ENCODE assay signal across 17 cellular contexts in the genomic region with DNA sequence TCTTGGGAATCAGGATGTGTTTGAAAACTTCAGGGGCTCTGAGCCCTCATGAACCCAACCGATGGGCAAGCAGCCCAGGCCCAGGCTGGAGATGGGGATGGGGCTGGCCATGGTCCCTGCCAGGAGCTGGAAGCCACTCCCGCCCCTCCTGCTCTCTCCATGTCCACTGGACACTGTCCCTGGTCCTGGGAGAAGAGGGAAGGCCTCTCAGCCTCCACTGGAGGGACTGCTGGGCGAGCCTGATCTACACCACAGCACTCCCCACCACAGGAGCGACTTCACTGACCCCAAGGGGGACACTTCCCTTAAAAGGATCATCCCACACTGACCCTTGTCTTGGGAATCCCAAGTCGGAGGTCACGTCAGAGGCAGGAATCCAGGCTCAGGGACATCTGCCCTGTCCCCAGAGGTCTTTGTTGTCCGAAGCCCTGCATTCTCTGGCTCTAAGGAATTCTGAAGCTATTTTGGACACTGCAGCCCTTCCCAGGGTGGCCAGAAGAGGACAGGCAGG. TPM values are rescaled to one million over a fixed set of nuclear protein-coding genes. Genes with fewer than 3 reads are reported as not detected.
DNase-seq lines count a peak whose midpoint lies in the region; ATAC-seq, FAIRE-seq and TF ChIP-seq lines count a peak whose summit lies in the region.
"Had no signal": no experiment of that assay in that cellular context is flagged by ENCODE, and none has a peak within 500 bp of the region (broad histone marks: within the 10 kb centered on the region; RNA-seq: fewer than 3 reads in every experiment).

No MANE protein-coding gene starts in this region.

- intact Hi-C loops in CD14-positive monocyte (cut with micrococcal nuclease): no loop called here
- intact Hi-C loops in psoas muscle (cut with DNase I): no loop called here
- intact Hi-C loops in CD8-positive, alpha-beta T cell (cut with DNase I, micrococcal nuclease): no loop called here

- H2BK20ac ChIP-seq in H1 (ENCODE audit: low read length): no peak overlapping the region

- no peak overlapping the region for H3K4ac ChIP-seq in H1 (replicated peaks; ENCODE audit: insufficient read length, low read depth, low read length)

- no peak overlapping the region for H4K8ac ChIP-seq in H1 (ENCODE audit: extremely low read depth, insufficient read depth, low read length)

- H3K9me3 ChIP-seq in H1 (ENCODE audit: insufficient read depth in 2 of 2, low read depth in 1 of 2, low read length in 1 of 2): no peaks in the 10 kb centered on the region
- H3K9me3 ChIP-seq in psoas muscle: no peaks in the 10 kb centered on the region
- no peaks in the 10 kb centered on the region for H3K9me3 ChIP-seq in CD8-positive, alpha-beta T cell (ENCODE audit: low read length)

- no peaks in the 10 kb centered on the region for H3K79me1 ChIP-seq in H1 (ENCODE audit: low read depth, low read length)

- H3K27ac ChIP-seq in H1 (ENCODE audit: low read depth, low read length) (no peak overlapping the region), psoas muscle (no peak overlapping the region)
- no peak overlapping the region for H3K27ac ChIP-seq in CD8-positive, alpha-beta T cell (ENCODE audit: low read depth, low read length)
- H3K27ac ChIP-seq: GM23248 had no signal

- H3K36me3 Mint-ChIP-seq in CD14-positive monocyte: no peaks in the 10 kb centered on the region
- no peaks in the 10 kb centered on the region for H3K36me3 Mint-ChIP-seq in CD8-positive, alpha-beta T cell
- H3K36me3 Mint-ChIP-seq: natural killer cell treated with Interleukin-12 subunit alpha and Interleukin-12 subunit beta and Interleukin-15 and Interleukin-18, amount 100 ng/mL, for 72 hours had no signal

- H3K18ac ChIP-seq in H1 (ENCODE audit: extremely low read depth, low read length): no peak overlapping the region

- no peak overlapping the region for H3K4me2 ChIP-seq in H1 (ENCODE audit: insufficient read depth in 1 of 2, low read depth in 2 of 2, low read length in 2 of 2)

- H3K4me3 ChIP-seq in H1 (ENCODE audit: extremely low read depth in 1 of 4, insufficient read depth in 2 of 4, low read depth in 3 of 4, low read length in 4 of 4) (no peak overlapping the region), psoas muscle (no peak overlapping the region)
- H3K4me3 ChIP-seq in CD8-positive, alpha-beta T cell (ENCODE audit: low read depth, low read length): no peak overlapping the region
- H3K4me3 ChIP-seq: GM12878, GM23248 had no signal

- DNase-seq in CD14-positive monocyte (ENCODE audit: low spot score) (peak; percentile 37), H1 (ENCODE audit: low read depth in 1 of 2, low spot score in 2 of 2) (no peak), islet precursor cell (peak; percentile 65), psoas muscle (peak; percentile 21 to 51), epidermal melanocyte (ENCODE audit: insufficient read length, low spot score) (no peak), hippocampal formation (lab: John Stamatoyannopoulos, UW) (no peak)
- no peak for DNase-seq in CD8-positive, alpha-beta T cell
- DNase-seq: ACHN; activated CD4-positive, alpha-beta memory T cell treated with anti-CD3 and anti-CD28 coated beads, Interleukin-2, amount 10 ng/mL, durations not matched to agents 7 days and 5 days; GM23248; NCI-H187; NCI-H510A treated with DMSO at 0.1 percent for 48 hours; stimulated activated CD4-positive, alpha-beta T cell treated with anti-CD3 and anti-CD28 coated beads, Interleukin-4, amount 100 ng/mL, for 24 hours had no signal

- H2BK12ac ChIP-seq in H1 (ENCODE audit: low read depth, low read length): no peak overlapping the region

- H3K56ac ChIP-seq in H1 (replicated peaks; ENCODE audit: insufficient read length, low read depth, low read length): no peak overlapping the region

- no peaks in the 10 kb centered on the region for H3K79me2 ChIP-seq in H1 (ENCODE audit: control insufficient read depth in 1 of 2, insufficient read depth in 2 of 2, low read length in 2 of 2)

- CTCF ChIA-PET in H1 (lab: Charles Lee; ENCODE audit: partially characterized antibody): interaction anchor here (0.6 to 5.1 kb wide), 2 partner anchors 31 to 74 kb away, joined by 3 to 25 read pairs; no protein-coding TSS in a partner anchor
- CTCF ChIA-PET in CD8-positive, alpha-beta T cell (lab: Charles Lee): no interaction called here

- 0 out of 2 replicates have a peak overlapping the region, but pooled peaks have one; percentile 1 for H2BK15ac ChIP-seq in H1 (ENCODE audit: low read length)

- ATAC-seq in psoas muscle (no peak), HG03354 (IDR thresholded peaks at IDR 0.05; ENCODE audit: poor library complexity, severe bottlenecking, unreplicated experiment) (no peak)
- no peak for ATAC-seq in CD8-positive, alpha-beta T cell
- ATAC-seq: GM12878; natural killer cell treated with Interleukin-12 subunit alpha and Interleukin-12 subunit beta and Interleukin-15 and Interleukin-18, amount 100 ng/mL, for 72 hours had no signal

- POLR2A ChIA-PET in H1 (lab: Charles Lee; ENCODE audit: partially characterized antibody): no interaction called here
- POLR2A ChIA-PET in CD8-positive, alpha-beta T cell (lab: Charles Lee): no interaction called here

- no peaks in the 10 kb centered on the region for H4K20me1 ChIP-seq in H1 (replicated peaks in 1 of 2; ENCODE audit: control insufficient read depth in 1 of 2, insufficient read depth in 2 of 2, low read length in 2 of 2)

- H3K4me3 Mint-ChIP-seq in CD14-positive monocyte: no peak overlapping the region
- H3K4me3 Mint-ChIP-seq in CD8-positive, alpha-beta T cell: no peak overlapping the region
- H3K4me3 Mint-ChIP-seq: activated CD4-positive, alpha-beta memory T cell treated with anti-CD3 and anti-CD28 coated beads, Interleukin-2, amount 10 ng/mL, durations not matched to agents 7 days and 5 days; dendritic cell treated with granulocyte-macrophage colony-stimulating factor and Interleukin-4, amounts not matched to agents 40 ng/mL and 50 ng/mL, for 4 days; natural killer cell treated with Interleukin-12 subunit alpha and Interleukin-12 subunit beta and Interleukin-15 and Interleukin-18, amount 100 ng/mL, for 72 hours had no signal

- no peak overlapping the region for H3K14ac ChIP-seq in H1 (ENCODE audit: insufficient read length)

- no peak overlapping the region for H3K27ac Mint-ChIP-seq in CD14-positive monocyte
- no peak overlapping the region for H3K27ac Mint-ChIP-seq in CD8-positive, alpha-beta T cell
- H3K27ac Mint-ChIP-seq: activated CD4-positive, alpha-beta memory T cell treated with anti-CD3 and anti-CD28 coated beads, Interleukin-2, amount 10 ng/mL, durations not matched to agents 7 days and 5 days; dendritic cell treated with granulocyte-macrophage colony-stimulating factor and Interleukin-4, amounts not matched to agents 40 ng/mL and 50 ng/mL, for 4 days; natural killer cell treated with Interleukin-12 subunit alpha and Interleukin-12 subunit beta and Interleukin-15 and Interleukin-18, amount 100 ng/mL, for 72 hours had no signal

- H4K5ac ChIP-seq in H1 (ENCODE audit: insufficient read length, low read depth, low read length): no peak overlapping the region

- no peak overlapping the region for H3K23ac ChIP-seq in H1 (ENCODE audit: insufficient read length)

- no peak overlapping the region for H4K91ac ChIP-seq in H1 (replicated peaks; ENCODE audit: insufficient read length, low read length)

- no peak for TF ChIP-seq EP300 in H1 (IDR thresholded peaks at IDR 0.05; ENCODE audit: borderline replicate concordance in 1 of 2, low read depth in 2 of 2, low read length in 2 of 2)

- no peak for TF ChIP-seq RAD21 in H1 (IDR thresholded peaks at IDR 0.05 in 1 of 2, conservative IDR thresholded peaks at IDR 0.05 in 1 of 2; ENCODE audit: low read depth in 2 of 2, low read length in 2 of 2)

- whole genome bisulfite sequencing in H1 (ENCODE audit: extremely low coverage in 1 of 2, insufficient coverage in 1 of 2, insufficient read length in 1 of 2, insufficient replicate concordance in 2 of 2, low coverage in 1 of 2, low lambda C conversion rate in 2 of 2, missing lambda C conversion rate in 1 of 2), 2 experiments: 80% methylated on average over 5 of the region's 7 CpGs; no CpG with 5 or more reads in 1 of the 2 experiments
- WGBS in psoas muscle, 3 donors: 54 to 72% (median 58%) methylated on average over 7 of the region's 7 CpGs

- no peaks in the 10 kb centered on the region for H3K4me1 Mint-ChIP-seq in CD14-positive monocyte
- no peaks in the 10 kb centered on the region for H3K4me1 Mint-ChIP-seq in CD8-positive, alpha-beta T cell (ENCODE audit: low read depth)
- H3K4me1 Mint-ChIP-seq: activated CD4-positive, alpha-beta memory T cell treated with anti-CD3 and anti-CD28 coated beads, Interleukin-2, amount 10 ng/mL, durations not matched to agents 7 days and 5 days had no signal

- no peak overlapping the region for H2BK120ac ChIP-seq in H1 (replicated peaks; ENCODE audit: low read depth, low read length)

- TF ChIP-seq CTCF in CD14-positive monocyte (IDR thresholded peaks at IDR 0.05) (no peak), H1 (IDR thresholded peaks at IDR 0.05; ENCODE audit: control extremely low read depth in 1 of 3, insufficient read depth in 1 of 3, low read depth in 1 of 3, low read length in 3 of 3) (no peak), psoas muscle (IDR thresholded peaks at IDR 0.05) (no peak)
- no peak for TF ChIP-seq CTCF in CD8-positive, alpha-beta T cell (IDR thresholded peaks at IDR 0.05)

- no peaks in the 10 kb centered on the region for H3K23me2 ChIP-seq in H1 (ENCODE audit: low read depth, low read length)

- no peak overlapping the region for H2BK5ac ChIP-seq in H1 (ENCODE audit: low read depth, low read length)

- H3K9me3 Mint-ChIP-seq in CD14-positive monocyte: peaks cover 0 to 2% (median 0%) of the 10 kb centered on the region in 7 donors
- H3K9me3 Mint-ChIP-seq in CD8-positive, alpha-beta T cell: no peaks in the 10 kb centered on the region
- H3K9me3 Mint-ChIP-seq: activated CD4-positive, alpha-beta memory T cell treated with anti-CD3 and anti-CD28 coated beads, Interleukin-2, amount 10 ng/mL, durations not matched to agents 7 days and 5 days; dendritic cell treated with granulocyte-macrophage colony-stimulating factor and Interleukin-4, amounts not matched to agents 40 ng/mL and 50 ng/mL, for 4 days; natural killer cell treated with Interleukin-12 subunit alpha and Interleukin-12 subunit beta and Interleukin-15 and Interleukin-18, amount 100 ng/mL, for 72 hours had no signal

- H3K4me1 ChIP-seq in H1 (replicated peaks in 1 of 4; ENCODE audit: control insufficient read depth in 3 of 4, insufficient read depth in 4 of 4, low read length in 3 of 4) (peaks cover 0 to 3% (median 0%) of the 10 kb centered on the region in 4 experiments; a peak in 5 of 7 replicates), psoas muscle (peaks cover 4% of the 10 kb centered on the region)
- H3K4me1 ChIP-seq in CD8-positive, alpha-beta T cell (ENCODE audit: insufficient read depth, low read length): no peaks in the 10 kb centered on the region

- peaks cover 5 to 14% (median 13%) of the 10 kb centered on the region in 3 donors for H3K27me3 Mint-ChIP-seq in CD14-positive monocyte (ENCODE audit: low read depth in 3 of 3)
- H3K27me3 Mint-ChIP-seq in CD8-positive, alpha-beta T cell (ENCODE audit: low read depth): peaks cover 8% of the 10 kb centered on the region

- H3K27me3 ChIP-seq in H1 (replicated peaks in 1 of 4; ENCODE audit: control insufficient read depth in 3 of 4, extremely low read depth in 1 of 4, insufficient read depth in 3 of 4, low read length in 3 of 4) (0 out of 7 replicates have a peak, but pooled peaks cover 0 to 2% (median 0%) of the 10 kb centered on the region in 4 experiments), psoas muscle (ENCODE audit: insufficient read depth in 3 of 3, low read length in 2 of 3) (peaks cover 0 to 49% (median 16%) of the 10 kb centered on the region in 3 donors)
- H3K27me3 ChIP-seq in CD8-positive, alpha-beta T cell (ENCODE audit: insufficient read depth, low read length): no peaks in the 10 kb centered on the region

- H3K36me3 ChIP-seq in H1 (ENCODE audit: control insufficient read depth in 2 of 4, insufficient read depth in 4 of 4, low read length in 3 of 4): no peaks in the 10 kb centered on the region
- H3K36me3 ChIP-seq in psoas muscle (ENCODE audit: insufficient read depth in 1 of 2, low read depth in 1 of 2): no peaks in the 10 kb centered on the region
- H3K36me3 ChIP-seq in CD8-positive, alpha-beta T cell (ENCODE audit: insufficient read depth, low read length): no peaks in the 10 kb centered on the region

- no peak overlapping the region for H2AK5ac ChIP-seq in H1 (ENCODE audit: low read depth, low read length)

- no peak for TF ChIP-seq POLR2A in H1 (IDR thresholded peaks at IDR 0.05; ENCODE audit: control extremely low read depth in 1 of 2, low read depth in 2 of 2, low read length in 2 of 2)

- no peak for FAIRE-seq in H1 (lab: Jason Lieb, UNC)
- FAIRE-seq: GM12878 had no signal

- no peak overlapping the region for H3K9ac ChIP-seq in H1 (replicated peaks in 1 of 4; ENCODE audit: extremely low read depth in 1 of 4, low read depth in 3 of 4, low read length in 3 of 4)

- no peak overlapping the region for H2AFZ ChIP-seq in H1 (ENCODE audit: low read length)

RNA-seq across cellular contexts. Expression of gene COL18A1, which starts 16.9 kb away (rescaled TPM):
- 1 to 10 TPM in 1 of 2 donors, under 1 TPM in 1; 0.80 to 1.1 TPM for polyA plus RNA-seq in CD14-positive monocyte
- 201 and 205 TPM in 2 replicates for total RNA-seq in H1 (2021; fragmentation: NEBNext Ultra II Directional; extraction: Animal tissue kit (Norgen Biotek cat#: 25700))
- 145 and 239 TPM in 2 replicates for polyA plus RNA-seq in H1 (2011; rRNA removed)
- polyA plus RNA-seq in H1 (2011; cell fraction: cytosol; rRNA removed): 167 TPM
- 627 TPM for polyA plus RNA-seq in H1 (2011; cell fraction: nucleus; rRNA removed)
- polyA plus RNA-seq in H1 (2012, experiment 1 of 2): 80.5 to 132 TPM (median 130 TPM) in 4 replicates
- polyA plus RNA-seq in H1 (2012, experiment 2 of 2): 88.9 TPM
- 269 TPM for polyA plus RNA-seq in H1 (2013, experiment 1 of 2)
- polyA plus RNA-seq in H1 (2013, experiment 2 of 2): 226 TPM
- 30.9 and 31.7 TPM in 2 replicates for polyA minus RNA-seq in H1 (2011; rRNA and poly(A)+ RNA removed)
- 90.3 TPM for polyA minus RNA-seq in H1 (2011; cell fraction: cytosol; rRNA and poly(A)+ RNA removed)
- polyA minus RNA-seq in H1 (2011; cell fraction: nucleus; rRNA and poly(A)+ RNA removed): 88.2 TPM
- 10 to 100 TPM; 11.6 to 21.1 (median 15.1) TPM for total RNA-seq in psoas muscle
- 10 to 100 TPM in 2 of 3 donors, 1 to 10 TPM in 1; 4.8 to 25.3 (median 11.3) TPM for polyA plus RNA-seq in psoas muscle
- total RNA-seq in CD8-positive, alpha-beta T cell: 10 to 100 TPM; 60.7 to 65.3 TPM

Comparison
In these comparisons a context has a peak if more than half of its experiments do, and no peak if none do; other contexts are left out.
1. DNase-seq: peak in CD14-positive monocyte (single experiment), islet precursor cell (single experiment) and psoas muscle (2 of 2); none in H1 (0 of 2), epidermal melanocyte (single experiment), CD8-positive, alpha-beta T cell (0 of 7) and hippocampal formation (0 of 2).